ENCODE assay signal across 1 cellular context in genomic region chr11:65478411-65479183, GRCh38.
TF ChIP-seq lines count a peak whose summit lies in the region.

No MANE protein-coding gene starts in this region.

TF ChIP-seq in HepG2, 621 proteins besides CTCF, POLR2A, EP300 and RAD21 (continued from another document and continues in another):
- TF ChIP-seq MXI1 (IDR thresholded peaks at IDR 0.05; ENCODE audit: borderline replicate concordance, low read depth, low read length): no peak
- TF ChIP-seq ZNF17 (CRISPR knock-in tag; IDR thresholded peaks at IDR 0.05): no peak
- no peak for TF ChIP-seq JUND (CRISPR knock-in tag; IDR thresholded peaks at IDR 0.05)
- TF ChIP-seq IRX3 (CRISPR knock-in tag; IDR thresholded peaks at IDR 0.05; ENCODE audit: borderline replicate concordance, low read depth): no peak; the same call in 1 of the 2 replicates
- TF ChIP-seq ZNF24 (IDR thresholded peaks at IDR 0.05): no peak
- TF ChIP-seq HDAC1 (CRISPR knock-in tag; IDR thresholded peaks at IDR 0.05): no peak
- TF ChIP-seq RBM39 (IDR thresholded peaks at IDR 0.05; ENCODE audit: low read depth, low read length, poor library complexity, severe bottlenecking): peak; percentile 60
- TF ChIP-seq ZNF225 (CRISPR knock-in tag; IDR thresholded peaks at IDR 0.05): no peak
- no peak for TF ChIP-seq GATAD2A (CRISPR knock-in tag; IDR thresholded peaks at IDR 0.05)
- TF ChIP-seq EEA1 (CRISPR knock-in tag; IDR thresholded peaks at IDR 0.05; ENCODE audit: borderline replicate concordance): no peak
- no peak for TF ChIP-seq ZNF841 (CRISPR knock-in tag; IDR thresholded peaks at IDR 0.05; ENCODE audit: borderline replicate concordance)
- TF ChIP-seq ZFP37 (CRISPR knock-in tag; IDR thresholded peaks at IDR 0.05; ENCODE audit: borderline replicate concordance): no peak
- TF ChIP-seq ZNF510 (CRISPR knock-in tag; IDR thresholded peaks at IDR 0.05; ENCODE audit: low read depth): no peak
- no peak for TF ChIP-seq ZNF557 (CRISPR knock-in tag; IDR thresholded peaks at IDR 0.05)
- no peak for TF ChIP-seq ZKSCAN8 (CRISPR knock-in tag; IDR thresholded peaks at IDR 0.05; ENCODE audit: borderline replicate concordance)
- no peak for TF ChIP-seq ZSCAN5A (CRISPR knock-in tag; IDR thresholded peaks at IDR 0.05; ENCODE audit: borderline replicate concordance)
- TF ChIP-seq HNF4G (IDR thresholded peaks at IDR 0.05; ENCODE audit: borderline replicate concordance, low read depth, low read length): peak; percentile 27; the same call in 1 of the 2 replicates
- no peak for TF ChIP-seq HNF4G (CRISPR knock-in tag; IDR thresholded peaks at IDR 0.05; ENCODE audit: borderline replicate concordance, low read depth)
- TF ChIP-seq ZNF501 (CRISPR knock-in tag; IDR thresholded peaks at IDR 0.05): no peak
- TF ChIP-seq SIX4 (CRISPR knock-in tag; IDR thresholded peaks at IDR 0.05): no peak
- TF ChIP-seq ZSCAN31 (CRISPR knock-in tag; IDR thresholded peaks at IDR 0.05; ENCODE audit: low read depth): no peak
- TF ChIP-seq ZBTB39 (CRISPR knock-in tag; IDR thresholded peaks at IDR 0.05): no peak
- no peak for TF ChIP-seq BHLHE40 (IDR thresholded peaks at IDR 0.05; ENCODE audit: low read length)
- no peak for TF ChIP-seq RAD51 (IDR thresholded peaks at IDR 0.05; ENCODE audit: borderline replicate concordance)
- TF ChIP-seq MED1 (CRISPR knock-in tag; IDR thresholded peaks at IDR 0.05): no peak
- TF ChIP-seq THYN1 (CRISPR knock-in tag; IDR thresholded peaks at IDR 0.05; ENCODE audit: borderline replicate concordance, low read depth): no peak
- TF ChIP-seq, protein P1, sequence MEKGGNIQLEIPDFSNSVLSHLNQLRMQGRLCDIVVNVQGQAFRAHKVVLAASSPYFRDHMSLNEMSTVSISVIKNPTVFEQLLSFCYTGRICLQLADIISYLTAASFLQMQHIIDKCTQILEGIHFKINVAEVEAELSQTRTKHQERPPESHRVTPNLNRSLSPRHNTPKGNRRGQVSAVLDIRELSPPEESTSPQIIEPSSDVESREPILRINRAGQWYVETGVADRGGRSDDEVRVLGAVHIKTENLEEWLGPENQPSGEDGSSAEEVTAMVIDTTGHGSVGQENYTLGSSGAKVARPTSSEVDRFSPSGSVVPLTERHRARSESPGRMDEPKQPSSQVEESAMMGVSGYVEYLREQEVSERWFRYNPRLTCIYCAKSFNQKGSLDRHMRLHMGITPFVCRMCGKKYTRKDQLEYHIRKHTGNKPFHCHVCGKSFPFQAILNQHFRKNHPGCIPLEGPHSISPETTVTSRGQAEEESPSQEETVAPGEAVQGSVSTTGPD (CRISPR knock-in tag; IDR thresholded peaks at IDR 0.05): no peak
- no peak for TF ChIP-seq ZSCAN25 (CRISPR knock-in tag; IDR thresholded peaks at IDR 0.05)
- 0 out of 2 replicates have a peak, but pooled peaks have one; percentile 60 for TF ChIP-seq ZBTB42 (CRISPR knock-in tag; IDR thresholded peaks at IDR 0.05)
- no peak for TF ChIP-seq SMAD9 (CRISPR knock-in tag; IDR thresholded peaks at IDR 0.05)
- no peak for TF ChIP-seq TERF1 (CRISPR knock-in tag; IDR thresholded peaks at IDR 0.05)
- no peak for TF ChIP-seq PHF21A (CRISPR knock-in tag; IDR thresholded peaks at IDR 0.05)
- no peak for TF ChIP-seq ELF4 (CRISPR knock-in tag; IDR thresholded peaks at IDR 0.05; ENCODE audit: borderline replicate concordance)
- 0 out of 2 replicates have a peak, but pooled peaks have one; percentile 12 for TF ChIP-seq CEBPG (CRISPR knock-in tag; IDR thresholded peaks at IDR 0.05)
- TF ChIP-seq TBX2 (CRISPR knock-in tag; IDR thresholded peaks at IDR 0.05; ENCODE audit: borderline replicate concordance): 0 out of 2 replicates have a peak, but pooled peaks have one; percentile 17
- no peak for TF ChIP-seq ZNF878 (CRISPR knock-in tag; IDR thresholded peaks at IDR 0.05)
- no peak for TF ChIP-seq DNMT3B (CRISPR knock-in tag; conservative IDR thresholded peaks at IDR 0.05)
- no peak for TF ChIP-seq ZNF564 (CRISPR knock-in tag; IDR thresholded peaks at IDR 0.05)
- TF ChIP-seq LRRFIP1 (CRISPR knock-in tag; conservative IDR thresholded peaks at IDR 0.05): no peak
- no peak for TF ChIP-seq ZNF839 (CRISPR knock-in tag; IDR thresholded peaks at IDR 0.05; ENCODE audit: borderline replicate concordance)
- TF ChIP-seq KDM6A (CRISPR knock-in tag; IDR thresholded peaks at IDR 0.05; ENCODE audit: low read depth): no peak
- TF ChIP-seq ZNF451 (CRISPR knock-in tag; IDR thresholded peaks at IDR 0.05): no peak
- no peak for TF ChIP-seq TFDP2 (CRISPR knock-in tag; IDR thresholded peaks at IDR 0.05)
- peak; percentile 49; the same call in 1 of the 2 replicates for TF ChIP-seq CEBPB (IDR thresholded peaks at IDR 0.05; ENCODE audit: borderline replicate concordance, low read depth, low read length)
- TF ChIP-seq, protein P2, sequence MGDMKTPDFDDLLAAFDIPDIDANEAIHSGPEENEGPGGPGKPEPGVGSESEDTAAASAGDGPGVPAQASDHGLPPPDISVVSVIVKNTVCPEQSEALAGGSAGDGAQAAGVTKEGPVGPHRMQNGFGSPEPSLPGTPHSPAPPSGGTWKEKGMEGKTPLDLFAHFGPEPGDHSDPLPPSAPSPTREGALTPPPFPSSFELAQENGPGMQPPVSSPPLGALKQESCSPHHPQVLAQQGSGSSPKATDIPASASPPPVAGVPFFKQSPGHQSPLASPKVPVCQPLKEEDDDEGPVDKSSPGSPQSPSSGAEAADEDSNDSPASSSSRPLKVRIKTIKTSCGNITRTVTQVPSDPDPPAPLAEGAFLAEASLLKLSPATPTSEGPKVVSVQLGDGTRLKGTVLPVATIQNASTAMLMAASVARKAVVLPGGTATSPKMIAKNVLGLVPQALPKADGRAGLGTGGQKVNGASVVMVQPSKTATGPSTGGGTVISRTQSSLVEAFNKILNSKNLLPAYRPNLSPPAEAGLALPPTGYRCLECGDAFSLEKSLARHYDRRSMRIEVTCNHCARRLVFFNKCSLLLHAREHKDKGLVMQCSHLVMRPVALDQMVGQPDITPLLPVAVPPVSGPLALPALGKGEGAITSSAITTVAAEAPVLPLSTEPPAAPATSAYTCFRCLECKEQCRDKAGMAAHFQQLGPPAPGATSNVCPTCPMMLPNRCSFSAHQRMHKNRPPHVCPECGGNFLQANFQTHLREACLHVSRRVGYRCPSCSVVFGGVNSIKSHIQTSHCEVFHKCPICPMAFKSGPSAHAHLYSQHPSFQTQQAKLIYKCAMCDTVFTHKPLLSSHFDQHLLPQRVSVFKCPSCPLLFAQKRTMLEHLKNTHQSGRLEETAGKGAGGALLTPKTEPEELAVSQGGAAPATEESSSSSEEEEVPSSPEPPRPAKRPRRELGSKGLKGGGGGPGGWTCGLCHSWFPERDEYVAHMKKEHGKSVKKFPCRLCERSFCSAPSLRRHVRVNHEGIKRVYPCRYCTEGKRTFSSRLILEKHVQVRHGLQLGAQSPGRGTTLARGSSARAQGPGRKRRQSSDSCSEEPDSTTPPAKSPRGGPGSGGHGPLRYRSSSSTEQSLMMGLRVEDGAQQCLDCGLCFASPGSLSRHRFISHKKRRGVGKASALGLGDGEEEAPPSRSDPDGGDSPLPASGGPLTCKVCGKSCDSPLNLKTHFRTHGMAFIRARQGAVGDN (CRISPR knock-in tag; IDR thresholded peaks at IDR 0.05): peak; percentile 56
- TF ChIP-seq GABPB1 (CRISPR knock-in tag; IDR thresholded peaks at IDR 0.05): peak; percentile 50; the same call in 1 of the 2 replicates
- no peak for TF ChIP-seq GTF2F1 (IDR thresholded peaks at IDR 0.05; ENCODE audit: low read length)
- TF ChIP-seq ZNF354B (CRISPR knock-in tag; IDR thresholded peaks at IDR 0.05): no peak
- TF ChIP-seq PAX8 (CRISPR knock-in tag; IDR thresholded peaks at IDR 0.05; ENCODE audit: borderline replicate concordance): no peak
- no peak for TF ChIP-seq ZNF136 (CRISPR knock-in tag; IDR thresholded peaks at IDR 0.05; ENCODE audit: low read depth)
- TF ChIP-seq ZFP82 (CRISPR knock-in tag; IDR thresholded peaks at IDR 0.05; ENCODE audit: borderline replicate concordance): no peak
- no peak for TF ChIP-seq ZNF331 (CRISPR knock-in tag; IDR thresholded peaks at IDR 0.05)
- TF ChIP-seq ZNF143 (CRISPR knock-in tag; IDR thresholded peaks at IDR 0.05): peak; percentile 47; the same call in 1 of the 2 replicates
- 0 out of 2 replicates have a peak, but pooled peaks have one; percentile 23 for TF ChIP-seq ZNF546 (CRISPR knock-in tag; conservative IDR thresholded peaks at IDR 0.05)
- TF ChIP-seq ZNF329 (CRISPR knock-in tag; IDR thresholded peaks at IDR 0.05; ENCODE audit: low read depth): no peak
- no peak for TF ChIP-seq MEF2D (CRISPR knock-in tag; IDR thresholded peaks at IDR 0.05)
- no peak for TF ChIP-seq LCORL (IDR thresholded peaks at IDR 0.05)
- TF ChIP-seq LCORL (CRISPR knock-in tag; IDR thresholded peaks at IDR 0.05): 0 out of 2 replicates have a peak, but pooled peaks have one; percentile 33
